Comparison of ENCODE assay signal across 1 cellular context in genomic region chr9:112559629-112560413, GRCh38.
TF ChIP-seq lines count a peak whose summit lies in the region.

No MANE protein-coding gene starts in this region.

TF ChIP-seq in K562, 482 proteins besides CTCF, POLR2A, EP300 and RAD21 (continued from another document and continues in another):
- TF ChIP-seq ZNF311 (CRISPR knock-in tag; IDR thresholded peaks at IDR 0.05): no peak
- TF ChIP-seq NKRF (IDR thresholded peaks at IDR 0.05; ENCODE audit: borderline replicate concordance): 0 out of 2 replicates have a peak, but pooled peaks have one; percentile 39
- no peak for TF ChIP-seq CBX3 (IDR thresholded peaks at IDR 0.05; ENCODE audit: borderline replicate concordance in 1 of 2, low read length in 2 of 2)
- TF ChIP-seq TAL1 (IDR thresholded peaks at IDR 0.05): peak; percentile 60
- TF ChIP-seq GABPB1 (CRISPR knock-in tag; IDR thresholded peaks at IDR 0.05): no peak
- no peak for TF ChIP-seq ZBTB43 (CRISPR knock-in tag; IDR thresholded peaks at IDR 0.05)
- no peak for TF ChIP-seq ZBED1 (IDR thresholded peaks at IDR 0.05)
- no peak for TF ChIP-seq HNRNPUL1 (IDR thresholded peaks at IDR 0.05; ENCODE audit: low read length)
- no peak for TF ChIP-seq ZNF79 (CRISPR knock-in tag; IDR thresholded peaks at IDR 0.05; ENCODE audit: low read depth)
- no peak for TF ChIP-seq ZNF586 (CRISPR knock-in tag; conservative IDR thresholded peaks at IDR 0.05)
- no peak for TF ChIP-seq PHF8 (IDR thresholded peaks at IDR 0.05; ENCODE audit: borderline replicate concordance, low read length)
- no peak for TF ChIP-seq RFX7 (CRISPR knock-in tag; IDR thresholded peaks at IDR 0.05)
- no peak for TF ChIP-seq ZNF217 (CRISPR knock-in tag; IDR thresholded peaks at IDR 0.05)
- TF ChIP-seq HMBOX1 (IDR thresholded peaks at IDR 0.05): no peak
- no peak for TF ChIP-seq TCFL5 (CRISPR knock-in tag; conservative IDR thresholded peaks at IDR 0.05)
- no peak for TF ChIP-seq ZNF780A (CRISPR knock-in tag; IDR thresholded peaks at IDR 0.05)
- TF ChIP-seq PATZ1 (CRISPR knock-in tag; IDR thresholded peaks at IDR 0.05; ENCODE audit: borderline replicate concordance): no peak
- no peak for TF ChIP-seq NFYB (IDR thresholded peaks at IDR 0.05; ENCODE audit: extremely low read depth, insufficient read length)
- TF ChIP-seq SMARCB1 (IDR thresholded peaks at IDR 0.05; ENCODE audit: insufficient read length, low read depth): no peak
- peak; percentile 88 to 91 for TF ChIP-seq KDM1A (IDR thresholded peaks at IDR 0.05)
- no peak for TF ChIP-seq PRMT5 (CRISPR knock-in tag; IDR thresholded peaks at IDR 0.05)
- peak; percentile 88 for TF ChIP-seq MAFF (IDR thresholded peaks at IDR 0.05; ENCODE audit: low read length)
- TF ChIP-seq THRB (CRISPR knock-in tag; conservative IDR thresholded peaks at IDR 0.05): no peak
- no peak for TF ChIP-seq CHCHD3 (CRISPR knock-in tag; IDR thresholded peaks at IDR 0.05)
- TF ChIP-seq PREB (CRISPR knock-in tag; IDR thresholded peaks at IDR 0.05): no peak
- TF ChIP-seq HNRNPH1 (optimal IDR thresholded peaks at IDR 0.05; ENCODE audit: low read depth, low read length): no peak
- TF ChIP-seq BRD9 (IDR thresholded peaks at IDR 0.05; ENCODE audit: low read depth, partially characterized antibody): peak; percentile 61
- no peak for TF ChIP-seq CHD1 (IDR thresholded peaks at IDR 0.05; ENCODE audit: low read length)
- TF ChIP-seq ARID1B (IDR thresholded peaks at IDR 0.05): peak; percentile 83
- TF ChIP-seq MTA1 (IDR thresholded peaks at IDR 0.05; ENCODE audit: borderline replicate concordance): peak; percentile 23; the same call in 1 of the 2 replicates
- no peak for TF ChIP-seq ARHGAP35 (IDR thresholded peaks at IDR 0.05; ENCODE audit: partially characterized antibody)
- no peak for TF ChIP-seq TCF7 (IDR thresholded peaks at IDR 0.05; ENCODE audit: borderline replicate concordance)
- no peak for TF ChIP-seq XRCC3 (IDR thresholded peaks at IDR 0.05)
- TF ChIP-seq NR2C2 (CRISPR knock-in tag; IDR thresholded peaks at IDR 0.05): no peak
- peak; percentile 90 for TF ChIP-seq NR2C2 (tag; IDR thresholded peaks at IDR 0.05)
- TF ChIP-seq RBFOX2 (IDR thresholded peaks at IDR 0.05; ENCODE audit: low read depth, low read length): no peak
- peak; percentile 49; the same call in 1 of the 2 replicates for TF ChIP-seq NR2C1 (IDR thresholded peaks at IDR 0.05)
- 0 out of 2 replicates have a peak, but pooled peaks have one; percentile 38 for TF ChIP-seq NR2C1 (tag; IDR thresholded peaks at IDR 0.05)
- no peak for TF ChIP-seq ZNF277 (CRISPR knock-in tag; IDR thresholded peaks at IDR 0.05; ENCODE audit: borderline replicate concordance)
- no peak for TF ChIP-seq TFAM (CRISPR knock-in tag; conservative IDR thresholded peaks at IDR 0.05)
- TF ChIP-seq ZSCAN29 (IDR thresholded peaks at IDR 0.05): no peak
- no peak for TF ChIP-seq RFX1 (IDR thresholded peaks at IDR 0.05)
- 0 out of 2 replicates have a peak, but pooled peaks have one; percentile 27 for TF ChIP-seq PML (IDR thresholded peaks at IDR 0.05; ENCODE audit: low read length)
- no peak for TF ChIP-seq SP1 (CRISPR knock-in tag; IDR thresholded peaks at IDR 0.05)
- no peak for TF ChIP-seq ZFP91 (CRISPR knock-in tag; IDR thresholded peaks at IDR 0.05)
- no peak for TF ChIP-seq RAD51 (IDR thresholded peaks at IDR 0.05; ENCODE audit: borderline replicate concordance, low read depth)
- no peak for TF ChIP-seq MCM5 (IDR thresholded peaks at IDR 0.05; ENCODE audit: low read depth)
- TF ChIP-seq ZNF398 (CRISPR knock-in tag; IDR thresholded peaks at IDR 0.05): no peak
- TF ChIP-seq TAF1 (IDR thresholded peaks at IDR 0.05; ENCODE audit: control insufficient read depth, extremely low read depth, insufficient read depth, low read length, severe bottlenecking): no peak
